Comparison of ENCODE assay signal across 8 cellular contexts in the genomic region with DNA sequence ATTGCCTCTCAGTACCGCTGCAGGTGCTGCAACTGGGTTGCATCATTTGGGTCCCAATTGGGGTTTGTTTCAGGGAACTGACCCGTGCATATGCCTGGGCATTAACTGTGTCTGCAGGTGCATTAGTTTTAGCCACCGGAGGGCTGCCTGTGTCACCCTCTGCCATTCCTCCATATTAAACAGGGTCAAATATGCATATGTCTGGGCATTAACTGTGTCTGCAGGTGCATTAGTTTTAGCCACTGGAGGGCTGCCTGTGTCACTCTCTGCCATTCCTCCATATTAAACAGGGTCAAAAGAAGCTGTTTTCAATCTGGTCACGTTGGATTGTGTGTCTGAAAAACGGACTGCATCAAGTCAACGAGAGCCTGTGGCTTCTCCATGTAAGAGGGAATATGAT.
DNase-seq lines count a peak whose midpoint lies in the region; ATAC-seq and TF ChIP-seq lines count a peak whose summit lies in the region.

No MANE protein-coding gene starts in this region.

- no peaks in the 10 kb centered on the region for H3K9me3 Mint-ChIP-seq in activated CD8-positive, alpha-beta memory T cell treated with anti-CD3 and anti-CD28 coated beads, Interleukin-2, amount 10 ng/mL, durations not matched to agents 7 days and 5 days (ENCODE audit: low read depth)
- H3K9me3 Mint-ChIP-seq in effector memory CD8-positive, alpha-beta T cell, result no peaks in the 10 kb centered on the region
- no peaks in the 10 kb centered on the region for H3K9me3 Mint-ChIP-seq in stimulated activated naive B cell treated with anti-CD40 and anti-IgM and Interleukin-4, amounts not matched to agents 10 μg/mL and 1 μg/mL and 100 μg/mL, for 72 hours

- H3K27me3 ChIP-seq in PC-3 (ENCODE audit: low read length), result no peaks in the 10 kb centered on the region

- peaks cover 15% of the 10 kb centered on the region for H3K4me1 Mint-ChIP-seq in activated CD8-positive, alpha-beta memory T cell treated with anti-CD3 and anti-CD28 coated beads, Interleukin-2, amount 10 ng/mL, durations not matched to agents 7 days and 5 days
- H3K4me1 Mint-ChIP-seq in effector memory CD8-positive, alpha-beta T cell (ENCODE audit: low read depth in 2 of 2), result peaks cover 17 to 33% of the 10 kb centered on the region in 2 donors
- peaks cover 37 to 56% of the 10 kb centered on the region in 2 donors for H3K4me1 Mint-ChIP-seq in stimulated activated naive B cell treated with anti-CD40 and anti-IgM and Interleukin-4, amounts not matched to agents 10 μg/mL and 1 μg/mL and 100 μg/mL, for 72 hours

- H3K4me3 ChIP-seq in PC-3 (ENCODE audit: low read length), result peak overlapping the region; percentile 83

- H3K79me2 ChIP-seq in PC-3 (ENCODE audit: low read length), result no peaks in the 10 kb centered on the region

- no peak for TF ChIP-seq CTCF in PC-3 (conservative IDR thresholded peaks at IDR 0.05; ENCODE audit: low read depth, low read length)

- ATAC-seq in activated CD8-positive, alpha-beta memory T cell treated with anti-CD3 and anti-CD28 coated beads, Interleukin-2, amount 10 ng/mL, durations not matched to agents 7 days and 5 days, result no peak
- ATAC-seq in PC-3, result no peak
- ATAC-seq in effector memory CD8-positive, alpha-beta T cell (replicated peaks), result no peak
- ATAC-seq in stimulated activated naive B cell treated with anti-CD40 and anti-IgM and Interleukin-4, amounts not matched to agents 10 μg/mL and 1 μg/mL and 100 μg/mL, for 72 hours (replicated peaks), result peak; percentile 18 to 19
- no peak for ATAC-seq in GM18868 (IDR thresholded peaks at IDR 0.05; ENCODE audit: unreplicated experiment)

- BruUV-seq in PC-3 (replicated peaks; lab: Mats Ljungman, UMichigan), result no TSS peak

- H3K4me2 ChIP-seq in PC-3 (ENCODE audit: low read length), result peak overlapping the region; percentile 95

- no peak overlapping the region for H3K27ac Mint-ChIP-seq in activated CD8-positive, alpha-beta memory T cell treated with anti-CD3 and anti-CD28 coated beads, Interleukin-2, amount 10 ng/mL, durations not matched to agents 7 days and 5 days
- H3K27ac Mint-ChIP-seq in effector memory CD8-positive, alpha-beta T cell, result peak overlapping the region; percentile 97 to 98
- H3K27ac Mint-ChIP-seq in stimulated activated naive B cell treated with anti-CD40 and anti-IgM and Interleukin-4, amounts not matched to agents 10 μg/mL and 1 μg/mL and 100 μg/mL, for 72 hours, result peak overlapping the region; percentile 99

- no peak for DNase-seq in activated CD8-positive, alpha-beta memory T cell treated with anti-CD3 and anti-CD28 coated beads, Interleukin-2, amount 10 ng/mL, durations not matched to agents 7 days and 5 days
- no peak for DNase-seq in activated CD8-positive, alpha-beta memory T cell treated with anti-CD3 and anti-CD28 coated beads, Interleukin-2, amount 50 U/mL, for 48 hours
- DNase-seq in PC-3, result no peak
- no peak for DNase-seq in effector memory CD8-positive, alpha-beta T cell
- no peak for DNase-seq in stimulated activated naive B cell treated with anti-CD40 and anti-IgM and Interleukin-4, amounts not matched to agents 10 μg/mL and 1 μg/mL and 100 μg/mL, for 72 hours
- DNase-seq in globus pallidus (ENCODE audit: low spot score), result no peak
- no peak for DNase-seq in OCI-M2 (lab: John Stamatoyannopoulos, UW; ENCODE audit: unreplicated experiment)

- POLR2A ChIA-PET in PC-3 (lab: Charles Lee; ENCODE audit: unreplicated experiment), result no interaction called here

- peak overlapping the region; percentile 77 for H3K4me3 Mint-ChIP-seq in activated CD8-positive, alpha-beta memory T cell treated with anti-CD3 and anti-CD28 coated beads, Interleukin-2, amount 10 ng/mL, durations not matched to agents 7 days and 5 days
- H3K4me3 Mint-ChIP-seq in effector memory CD8-positive, alpha-beta T cell, result peak overlapping the region; percentile 98 to 100
- peak overlapping the region; percentile 98 for H3K4me3 Mint-ChIP-seq in stimulated activated naive B cell treated with anti-CD40 and anti-IgM and Interleukin-4, amounts not matched to agents 10 μg/mL and 1 μg/mL and 100 μg/mL, for 72 hours

- no peaks in the 10 kb centered on the region for H3K9me3 ChIP-seq in PC-3 (ENCODE audit: low read length)

- H3K9ac ChIP-seq in PC-3 (ENCODE audit: low read length), result 0 out of 2 replicates have a peak overlapping the region, but pooled peaks have one; percentile 76

- H3K36me3 Mint-ChIP-seq in activated CD8-positive, alpha-beta memory T cell treated with anti-CD3 and anti-CD28 coated beads, Interleukin-2, amount 10 ng/mL, durations not matched to agents 7 days and 5 days, result no peaks in the 10 kb centered on the region
- H3K36me3 Mint-ChIP-seq in effector memory CD8-positive, alpha-beta T cell (ENCODE audit: insufficient read depth), result peaks cover 3% of the 10 kb centered on the region
- H3K36me3 Mint-ChIP-seq in stimulated activated naive B cell treated with anti-CD40 and anti-IgM and Interleukin-4, amounts not matched to agents 10 μg/mL and 1 μg/mL and 100 μg/mL, for 72 hours, result peaks cover 0 to 3% of the 10 kb centered on the region in 2 donors

- no peaks in the 10 kb centered on the region for H3K9me2 ChIP-seq in PC-3 (replicated peaks; ENCODE audit: low read length)

- H3K27ac ChIP-seq in PC-3 (ENCODE audit: low read length), result no peak overlapping the region

- H4K20me1 ChIP-seq in PC-3 (ENCODE audit: low read length), result no peaks in the 10 kb centered on the region

- CTCF ChIA-PET in activated CD8-positive, alpha-beta memory T cell treated with anti-CD3 and anti-CD28 coated beads, Interleukin-2, amount 10 ng/mL, durations not matched to agents 7 days and 5 days (lab: Charles Lee), result interaction anchor here (1.1 to 2.6 kb wide), 5 partner anchors 12 to 32 kb away, joined by 4 to 20 read pairs (median 5); no protein-coding TSS in a partner anchor
- CTCF ChIA-PET in PC-3 (lab: Charles Lee), result interaction anchor here (1.1 kb wide), 1 partner anchor 29 kb away, joined by 5 read pairs; no protein-coding TSS in a partner anchor

- H3F3A ChIP-seq in PC-3 (ENCODE audit: low read length, unreplicated experiment), result no peaks in the 10 kb centered on the region

- peaks cover 37% of the 10 kb centered on the region for H3K27me3 Mint-ChIP-seq in activated CD8-positive, alpha-beta memory T cell treated with anti-CD3 and anti-CD28 coated beads, Interleukin-2, amount 10 ng/mL, durations not matched to agents 7 days and 5 days
- H3K27me3 Mint-ChIP-seq in effector memory CD8-positive, alpha-beta T cell, result no peaks in the 10 kb centered on the region
- no peaks in the 10 kb centered on the region for H3K27me3 Mint-ChIP-seq in stimulated activated naive B cell treated with anti-CD40 and anti-IgM and Interleukin-4, amounts not matched to agents 10 μg/mL and 1 μg/mL and 100 μg/mL, for 72 hours

- no peaks in the 10 kb centered on the region for H3K36me3 ChIP-seq in PC-3 (ENCODE audit: low read depth, low read length)

- H3K4me1 ChIP-seq in PC-3 (ENCODE audit: insufficient read depth, low read length), result peaks cover 42% of the 10 kb centered on the region

- intact Hi-C loops in PC-3 (cut with micrococcal nuclease), result no loop called here

- peak overlapping the region; percentile 94 for H2AFZ ChIP-seq in PC-3 (ENCODE audit: low read length)

Comparison
In these comparisons a context has a peak if more than half of its experiments do, and no peak if none do; other contexts are left out.
1. ATAC-seq: peak in stimulated activated naive B cell treated with anti-CD40 and anti-IgM and Interleukin-4, amounts not matched to agents 10 μg/mL and 1 μg/mL and 100 μg/mL, for 72 hours (2 of 2); none in activated CD8-positive, alpha-beta memory T cell treated with anti-CD3 and anti-CD28 coated beads, Interleukin-2, amount 10 ng/mL, durations not matched to agents 7 days and 5 days (single experiment), PC-3 (single experiment), effector memory CD8-positive, alpha-beta T cell (single experiment) and GM18868 (single experiment).
2. Peak in every context shown above with its lines, with median percentiles within 50 percentile points of each other: H3K4me3 Mint-ChIP-seq.